Comparison of ENCODE assay signal across 8 cellular contexts in genomic region chr3:28326458-28326926, GRCh38. TPM values are rescaled to one million over a fixed set of nuclear protein-coding genes. Genes with fewer than 3 reads are reported as not detected.
DNase-seq lines count a peak whose midpoint lies in the region; ATAC-seq and TF ChIP-seq lines count a peak whose summit lies in the region.

No MANE protein-coding gene starts in this region.

- no peaks in the 10 kb centered on the region for H3K27me3 ChIP-seq in suprapubic skin

- no peaks in the 10 kb centered on the region for H3K9me3 ChIP-seq in suprapubic skin

- 66% methylated on average over 2 of the region's 2 CpGs for WGBS in suprapubic skin

- peak overlapping the region; percentile 14 for H3K27ac Mint-ChIP-seq in memory B cell

- TF ChIP-seq POLR2A in suprapubic skin (IDR thresholded peaks at IDR 0.05) = no peak

- no peak overlapping the region for H3K4me3 Mint-ChIP-seq in memory B cell

- H3K4me1 ChIP-seq in suprapubic skin = no peaks in the 10 kb centered on the region

- no peaks in the 10 kb centered on the region for H3K27me3 Mint-ChIP-seq in memory B cell

- peaks cover 7% of the 10 kb centered on the region for H3K36me3 Mint-ChIP-seq in memory B cell

- H3K4me3 ChIP-seq in suprapubic skin = no peak overlapping the region

- H3K27ac ChIP-seq in suprapubic skin = no peak overlapping the region

- ATAC-seq in GM18907 (IDR thresholded peaks at IDR 0.05; ENCODE audit: unreplicated experiment) (peak; percentile 84), HG02678 (IDR thresholded peaks at IDR 0.05; ENCODE audit: unreplicated experiment) (peak; percentile 83), memory B cell (ENCODE audit: low read depth) (no peak)

- H3K4me1 Mint-ChIP-seq in memory B cell = no peaks in the 10 kb centered on the region

- peaks cover 43% of the 10 kb centered on the region for H3K36me3 ChIP-seq in suprapubic skin

- H3K9me3 Mint-ChIP-seq in memory B cell = no peaks in the 10 kb centered on the region

- DNase-seq in NOMO-1 treated with dmso at 0.1 percent for 144 hours (lab: John Stamatoyannopoulos, UW; ENCODE audit: unreplicated experiment) = peak; percentile 57
- DNase-seq in memory B cell (ENCODE audit: low spot score in 2 of 2) = no peak
- no peak for DNase-seq in amygdala (lab: John Stamatoyannopoulos, UW)
- no peak for DNase-seq in NCI-H1436 (lab: John Stamatoyannopoulos, UW)
- DNase-seq in cerebellar nuclear complex (lab: John Stamatoyannopoulos, UW) = no peak
- no peak for DNase-seq in suprapubic skin (ENCODE audit: low spot score in 2 of 2)

- no peak for TF ChIP-seq EP300 in suprapubic skin (IDR thresholded peaks at IDR 0.05)

- no peak for TF ChIP-seq CTCF in suprapubic skin (IDR thresholded peaks at IDR 0.05)

RNA-seq across cellular contexts. Expression of gene ZCWPW2, which starts 22.0 kb away (rescaled TPM):
- total RNA-seq in suprapubic skin = under 1 TPM in 3 of 4 donors, not detected in 1; 0.40 to 0.76 (median 0.52) TPM

RNA-seq across cellular contexts. Expression of gene AZI2, which starts 22.1 kb away (rescaled TPM):
- total RNA-seq in suprapubic skin = 10 to 100 TPM; 49.0 to 82.2 (median 57.6) TPM
